Comparison of ENCODE assay signal across 2 cellular contexts in genomic region chr14:99581960-99582359, GRCh38.
TF ChIP-seq lines count a peak whose summit lies in the region.

No MANE protein-coding gene starts in this region.

TF ChIP-seq in A549, 52 proteins besides CTCF, POLR2A, EP300 and RAD21:
- no peak for TF ChIP-seq ELK1 (IDR thresholded peaks at IDR 0.05; ENCODE audit: low read depth, low read length)
- no peak for TF ChIP-seq USF2 (IDR thresholded peaks at IDR 0.05)
- TF ChIP-seq BCL3 (IDR thresholded peaks at IDR 0.05), result no peak
- TF ChIP-seq RFX5 (IDR thresholded peaks at IDR 0.05), result no peak
- no peak for TF ChIP-seq ATOH8 (CRISPR knock-in tag; IDR thresholded peaks at IDR 0.05; ENCODE audit: low read depth)
- no peak for TF ChIP-seq HDAC2 (IDR thresholded peaks at IDR 0.05)
- TF ChIP-seq ZSCAN20 (CRISPR knock-in tag; IDR thresholded peaks at IDR 0.05), result no peak

TF ChIP-seq in IMR-90, 13 proteins besides CTCF, POLR2A, EP300 and RAD21:
- TF ChIP-seq ELK1 (IDR thresholded peaks at IDR 0.05; ENCODE audit: borderline replicate concordance, low read depth, low read length) (no peak), BHLHE40 (IDR thresholded peaks at IDR 0.05; ENCODE audit: low read depth, low read length) (no peak), FOS (IDR thresholded peaks at IDR 0.05; ENCODE audit: low read depth, low read length) (no peak), RFX5 (IDR thresholded peaks at IDR 0.05; ENCODE audit: low read depth, low read length) (no peak), MAFK (IDR thresholded peaks at IDR 0.05; ENCODE audit: low read depth, low read length) (no peak), SMC3 (IDR thresholded peaks at IDR 0.05; ENCODE audit: low read depth, low read length) (no peak), MAZ (IDR thresholded peaks at IDR 0.05; ENCODE audit: borderline replicate concordance, low read depth, low read length) (no peak), RCOR1 (IDR thresholded peaks at IDR 0.05; ENCODE audit: insufficient replicate concordance, low read length) (no peak), USF2 (IDR thresholded peaks at IDR 0.05; ENCODE audit: low read depth, low read length) (no peak), MXI1 (IDR thresholded peaks at IDR 0.05; ENCODE audit: borderline replicate concordance, low read depth, low read length) (no peak), NFE2L2 (IDR thresholded peaks at IDR 0.05; ENCODE audit: low read depth, low read length) (no peak), CHD1 (IDR thresholded peaks at IDR 0.05; ENCODE audit: low read depth, low read length) (no peak), CEBPB (IDR thresholded peaks at IDR 0.05; ENCODE audit: low read depth, low read length) (no peak)
